Comparison of ENCODE assay signal across 2 cellular contexts in the genomic region with DNA sequence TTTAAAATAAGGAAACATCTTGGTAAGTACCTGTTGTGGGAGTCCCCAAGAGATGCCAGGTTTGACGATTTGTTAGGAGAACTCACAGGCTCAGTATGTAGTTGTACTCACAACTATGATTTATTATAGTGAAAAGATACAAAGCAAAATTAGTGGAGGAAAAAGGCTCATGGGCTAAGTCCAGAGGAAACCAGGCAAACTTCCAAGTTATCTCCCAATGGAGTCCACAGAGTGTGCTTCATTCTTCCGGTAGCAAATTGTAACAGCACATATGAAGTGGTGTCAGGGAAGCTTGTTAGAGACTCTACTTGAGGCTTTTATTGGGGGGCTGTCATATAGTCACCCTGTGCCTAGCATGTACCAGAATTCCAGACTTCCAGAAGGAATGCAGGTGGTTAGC.
TF ChIP-seq lines count a peak whose summit lies in the region.

No MANE protein-coding gene starts in this region.

TF ChIP-seq in SK-N-SH, 30 proteins besides CTCF, POLR2A, EP300 and RAD21 (continued from another document):
- TF ChIP-seq TAF1 (IDR thresholded peaks at IDR 0.05; ENCODE audit: borderline replicate concordance, low read depth, low read length) (no peak), GABPA (IDR thresholded peaks at IDR 0.05; ENCODE audit: low read depth) (no peak), POLR2AphosphoS5 (IDR thresholded peaks at IDR 0.05; ENCODE audit: low read depth, low read length) (no peak), NFIC (IDR thresholded peaks at IDR 0.05; ENCODE audit: borderline replicate concordance) (no peak), MEF2A (IDR thresholded peaks at IDR 0.05; ENCODE audit: borderline replicate concordance, low read depth) (no peak), TEAD4 (IDR thresholded peaks at IDR 0.05; ENCODE audit: borderline replicate concordance, insufficient read depth) (no peak), ELF1 (IDR thresholded peaks at IDR 0.05) (no peak), GATA2 (CRISPR knock-in tag; IDR thresholded peaks at IDR 0.05) (no peak), RCOR1 (IDR thresholded peaks at IDR 0.05; ENCODE audit: low read length) (no peak)
- TF ChIP-seq, protein P1, sequence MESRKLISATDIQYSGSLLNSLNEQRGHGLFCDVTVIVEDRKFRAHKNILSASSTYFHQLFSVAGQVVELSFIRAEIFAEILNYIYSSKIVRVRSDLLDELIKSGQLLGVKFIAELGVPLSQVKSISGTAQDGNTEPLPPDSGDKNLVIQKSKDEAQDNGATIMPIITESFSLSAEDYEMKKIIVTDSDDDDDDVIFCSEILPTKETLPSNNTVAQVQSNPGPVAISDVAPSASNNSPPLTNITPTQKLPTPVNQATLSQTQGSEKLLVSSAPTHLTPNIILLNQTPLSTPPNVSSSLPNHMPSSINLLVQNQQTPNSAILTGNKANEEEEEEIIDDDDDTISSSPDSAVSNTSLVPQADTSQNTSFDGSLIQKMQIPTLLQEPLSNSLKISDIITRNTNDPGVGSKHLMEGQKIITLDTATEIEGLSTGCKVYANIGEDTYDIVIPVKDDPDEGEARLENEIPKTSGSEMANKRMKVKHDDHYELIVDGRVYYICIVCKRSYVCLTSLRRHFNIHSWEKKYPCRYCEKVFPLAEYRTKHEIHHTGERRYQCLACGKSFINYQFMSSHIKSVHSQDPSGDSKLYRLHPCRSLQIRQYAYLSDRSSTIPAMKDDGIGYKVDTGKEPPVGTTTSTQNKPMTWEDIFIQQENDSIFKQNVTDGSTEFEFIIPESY (IDR thresholded peaks at IDR 0.05; ENCODE audit: borderline replicate concordance, low read depth): no peak
- TF ChIP-seq, protein P2, sequence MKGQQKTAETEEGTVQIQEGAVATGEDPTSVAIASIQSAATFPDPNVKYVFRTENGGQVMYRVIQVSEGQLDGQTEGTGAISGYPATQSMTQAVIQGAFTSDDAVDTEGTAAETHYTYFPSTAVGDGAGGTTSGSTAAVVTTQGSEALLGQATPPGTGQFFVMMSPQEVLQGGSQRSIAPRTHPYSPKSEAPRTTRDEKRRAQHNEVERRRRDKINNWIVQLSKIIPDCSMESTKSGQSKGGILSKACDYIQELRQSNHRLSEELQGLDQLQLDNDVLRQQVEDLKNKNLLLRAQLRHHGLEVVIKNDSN (IDR thresholded peaks at IDR 0.05; ENCODE audit: borderline replicate concordance, low read depth): no peak
- TF ChIP-seq, protein P3, sequence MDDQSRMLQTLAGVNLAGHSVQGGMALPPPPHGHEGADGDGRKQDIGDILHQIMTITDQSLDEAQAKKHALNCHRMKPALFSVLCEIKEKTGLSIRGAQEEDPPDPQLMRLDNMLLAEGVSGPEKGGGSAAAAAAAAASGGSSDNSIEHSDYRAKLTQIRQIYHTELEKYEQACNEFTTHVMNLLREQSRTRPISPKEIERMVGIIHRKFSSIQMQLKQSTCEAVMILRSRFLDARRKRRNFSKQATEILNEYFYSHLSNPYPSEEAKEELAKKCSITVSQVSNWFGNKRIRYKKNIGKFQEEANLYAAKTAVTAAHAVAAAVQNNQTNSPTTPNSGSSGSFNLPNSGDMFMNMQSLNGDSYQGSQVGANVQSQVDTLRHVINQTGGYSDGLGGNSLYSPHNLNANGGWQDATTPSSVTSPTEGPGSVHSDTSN (IDR thresholded peaks at IDR 0.05): no peak
- TF ChIP-seq, protein P4, sequence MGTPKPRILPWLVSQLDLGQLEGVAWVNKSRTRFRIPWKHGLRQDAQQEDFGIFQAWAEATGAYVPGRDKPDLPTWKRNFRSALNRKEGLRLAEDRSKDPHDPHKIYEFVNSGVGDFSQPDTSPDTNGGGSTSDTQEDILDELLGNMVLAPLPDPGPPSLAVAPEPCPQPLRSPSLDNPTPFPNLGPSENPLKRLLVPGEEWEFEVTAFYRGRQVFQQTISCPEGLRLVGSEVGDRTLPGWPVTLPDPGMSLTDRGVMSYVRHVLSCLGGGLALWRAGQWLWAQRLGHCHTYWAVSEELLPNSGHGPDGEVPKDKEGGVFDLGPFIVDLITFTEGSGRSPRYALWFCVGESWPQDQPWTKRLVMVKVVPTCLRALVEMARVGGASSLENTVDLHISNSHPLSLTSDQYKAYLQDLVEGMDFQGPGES (IDR thresholded peaks at IDR 0.05; ENCODE audit: low read depth, low read length): no peak

TF ChIP-seq in SK-N-SH treated with all-trans-retinoic acid at 6 μM for 48 hours, 23 proteins besides CTCF, POLR2A, EP300 and RAD21 (continued from another document):
- TF ChIP-seq ARNTL (CRISPR knock-in tag; IDR thresholded peaks at IDR 0.05; ENCODE audit: borderline replicate concordance, low read depth): no peak
- no peak for TF ChIP-seq ISL1 (CRISPR knock-in tag; IDR thresholded peaks at IDR 0.05)
- TF ChIP-seq, protein P5, sequence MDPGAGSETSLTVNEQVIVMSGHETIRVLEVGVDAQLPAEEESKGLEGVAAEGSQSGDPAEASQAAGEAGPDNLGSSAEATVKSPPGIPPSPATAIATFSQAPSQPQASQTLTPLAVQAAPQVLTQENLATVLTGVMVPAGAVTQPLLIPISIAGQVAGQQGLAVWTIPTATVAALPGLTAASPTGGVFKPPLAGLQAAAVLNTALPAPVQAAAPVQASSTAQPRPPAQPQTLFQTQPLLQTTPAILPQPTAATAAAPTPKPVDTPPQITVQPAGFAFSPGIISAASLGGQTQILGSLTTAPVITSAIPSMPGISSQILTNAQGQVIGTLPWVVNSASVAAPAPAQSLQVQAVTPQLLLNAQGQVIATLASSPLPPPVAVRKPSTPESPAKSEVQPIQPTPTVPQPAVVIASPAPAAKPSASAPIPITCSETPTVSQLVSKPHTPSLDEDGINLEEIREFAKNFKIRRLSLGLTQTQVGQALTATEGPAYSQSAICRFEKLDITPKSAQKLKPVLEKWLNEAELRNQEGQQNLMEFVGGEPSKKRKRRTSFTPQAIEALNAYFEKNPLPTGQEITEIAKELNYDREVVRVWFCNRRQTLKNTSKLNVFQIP (CRISPR knock-in tag; IDR thresholded peaks at IDR 0.05; ENCODE audit: borderline replicate concordance, low read depth): no peak
- no peak for TF ChIP-seq CSDC2 (CRISPR knock-in tag; IDR thresholded peaks at IDR 0.05)
- TF ChIP-seq ZNF8 (CRISPR knock-in tag; IDR thresholded peaks at IDR 0.05): no peak
